Comparison of ENCODE assay signal across 1 cellular context in the genomic region with DNA sequence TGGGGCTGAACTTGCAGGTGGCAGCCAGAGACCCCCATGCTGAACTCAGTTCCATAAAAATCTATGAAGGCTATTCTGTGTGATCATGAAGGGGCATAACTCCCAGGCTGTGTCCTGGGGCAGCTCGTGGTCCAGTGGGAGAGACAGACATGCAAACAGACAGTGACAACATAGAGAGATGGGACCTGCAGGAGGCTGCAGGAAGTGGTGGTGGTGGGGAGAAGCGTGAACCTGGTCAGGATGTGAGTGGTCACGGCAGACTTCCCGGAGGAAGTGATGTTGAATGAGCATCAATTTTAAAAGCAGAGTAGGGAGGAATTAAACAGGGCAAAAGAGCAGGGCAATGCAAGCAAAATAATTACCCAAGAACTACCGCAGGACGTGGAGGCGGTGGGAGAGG.
TF ChIP-seq lines count a peak whose summit lies in the region.

No MANE protein-coding gene starts in this region.

TF ChIP-seq in SK-N-SH treated with all-trans-retinoic acid at 6 μM for 48 hours, 23 proteins besides CTCF, POLR2A, EP300 and RAD21 (continued from another document):
- TF ChIP-seq RARB (CRISPR knock-in tag; IDR thresholded peaks at IDR 0.05) (no peak), ZNF8 (CRISPR knock-in tag; IDR thresholded peaks at IDR 0.05) (no peak), ESRRG (CRISPR knock-in tag; IDR thresholded peaks at IDR 0.05) (no peak), TOX (CRISPR knock-in tag; IDR thresholded peaks at IDR 0.05; ENCODE audit: borderline replicate concordance) (no peak), PATZ1 (CRISPR knock-in tag; IDR thresholded peaks at IDR 0.05; ENCODE audit: borderline replicate concordance) (no peak), GLIS3 (CRISPR knock-in tag; IDR thresholded peaks at IDR 0.05) (no peak), BACH2 (CRISPR knock-in tag; IDR thresholded peaks at IDR 0.05; ENCODE audit: borderline replicate concordance) (no peak), SNAI2 (CRISPR knock-in tag; IDR thresholded peaks at IDR 0.05) (no peak), TCF4 (CRISPR knock-in tag; IDR thresholded peaks at IDR 0.05; ENCODE audit: borderline replicate concordance) (no peak), CSRNP3 (CRISPR knock-in tag; IDR thresholded peaks at IDR 0.05) (no peak), ZNF70 (CRISPR knock-in tag; IDR thresholded peaks at IDR 0.05) (no peak), PPARA (CRISPR knock-in tag; IDR thresholded peaks at IDR 0.05; ENCODE audit: borderline replicate concordance) (no peak), ZFP3 (CRISPR knock-in tag; IDR thresholded peaks at IDR 0.05) (no peak), ISL1 (CRISPR knock-in tag; IDR thresholded peaks at IDR 0.05) (no peak), OSR1 (CRISPR knock-in tag; IDR thresholded peaks at IDR 0.05) (no peak)
- TF ChIP-seq, protein P1, sequence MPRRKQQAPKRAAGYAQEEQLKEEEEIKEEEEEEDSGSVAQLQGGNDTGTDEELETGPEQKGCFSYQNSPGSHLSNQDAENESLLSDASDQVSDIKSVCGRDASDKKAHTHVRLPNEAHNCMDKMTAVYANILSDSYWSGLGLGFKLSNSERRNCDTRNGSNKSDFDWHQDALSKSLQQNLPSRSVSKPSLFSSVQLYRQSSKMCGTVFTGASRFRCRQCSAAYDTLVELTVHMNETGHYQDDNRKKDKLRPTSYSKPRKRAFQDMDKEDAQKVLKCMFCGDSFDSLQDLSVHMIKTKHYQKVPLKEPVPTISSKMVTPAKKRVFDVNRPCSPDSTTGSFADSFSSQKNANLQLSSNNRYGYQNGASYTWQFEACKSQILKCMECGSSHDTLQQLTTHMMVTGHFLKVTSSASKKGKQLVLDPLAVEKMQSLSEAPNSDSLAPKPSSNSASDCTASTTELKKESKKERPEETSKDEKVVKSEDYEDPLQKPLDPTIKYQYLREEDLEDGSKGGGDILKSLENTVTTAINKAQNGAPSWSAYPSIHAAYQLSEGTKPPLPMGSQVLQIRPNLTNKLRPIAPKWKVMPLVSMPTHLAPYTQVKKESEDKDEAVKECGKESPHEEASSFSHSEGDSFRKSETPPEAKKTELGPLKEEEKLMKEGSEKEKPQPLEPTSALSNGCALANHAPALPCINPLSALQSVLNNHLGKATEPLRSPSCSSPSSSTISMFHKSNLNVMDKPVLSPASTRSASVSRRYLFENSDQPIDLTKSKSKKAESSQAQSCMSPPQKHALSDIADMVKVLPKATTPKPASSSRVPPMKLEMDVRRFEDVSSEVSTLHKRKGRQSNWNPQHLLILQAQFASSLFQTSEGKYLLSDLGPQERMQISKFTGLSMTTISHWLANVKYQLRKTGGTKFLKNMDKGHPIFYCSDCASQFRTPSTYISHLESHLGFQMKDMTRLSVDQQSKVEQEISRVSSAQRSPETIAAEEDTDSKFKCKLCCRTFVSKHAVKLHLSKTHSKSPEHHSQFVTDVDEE (CRISPR knock-in tag; IDR thresholded peaks at IDR 0.05) = no peak
- TF ChIP-seq, protein P2, sequence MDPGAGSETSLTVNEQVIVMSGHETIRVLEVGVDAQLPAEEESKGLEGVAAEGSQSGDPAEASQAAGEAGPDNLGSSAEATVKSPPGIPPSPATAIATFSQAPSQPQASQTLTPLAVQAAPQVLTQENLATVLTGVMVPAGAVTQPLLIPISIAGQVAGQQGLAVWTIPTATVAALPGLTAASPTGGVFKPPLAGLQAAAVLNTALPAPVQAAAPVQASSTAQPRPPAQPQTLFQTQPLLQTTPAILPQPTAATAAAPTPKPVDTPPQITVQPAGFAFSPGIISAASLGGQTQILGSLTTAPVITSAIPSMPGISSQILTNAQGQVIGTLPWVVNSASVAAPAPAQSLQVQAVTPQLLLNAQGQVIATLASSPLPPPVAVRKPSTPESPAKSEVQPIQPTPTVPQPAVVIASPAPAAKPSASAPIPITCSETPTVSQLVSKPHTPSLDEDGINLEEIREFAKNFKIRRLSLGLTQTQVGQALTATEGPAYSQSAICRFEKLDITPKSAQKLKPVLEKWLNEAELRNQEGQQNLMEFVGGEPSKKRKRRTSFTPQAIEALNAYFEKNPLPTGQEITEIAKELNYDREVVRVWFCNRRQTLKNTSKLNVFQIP (CRISPR knock-in tag; IDR thresholded peaks at IDR 0.05; ENCODE audit: borderline replicate concordance, low read depth) = no peak
- TF ChIP-seq, protein P3, sequence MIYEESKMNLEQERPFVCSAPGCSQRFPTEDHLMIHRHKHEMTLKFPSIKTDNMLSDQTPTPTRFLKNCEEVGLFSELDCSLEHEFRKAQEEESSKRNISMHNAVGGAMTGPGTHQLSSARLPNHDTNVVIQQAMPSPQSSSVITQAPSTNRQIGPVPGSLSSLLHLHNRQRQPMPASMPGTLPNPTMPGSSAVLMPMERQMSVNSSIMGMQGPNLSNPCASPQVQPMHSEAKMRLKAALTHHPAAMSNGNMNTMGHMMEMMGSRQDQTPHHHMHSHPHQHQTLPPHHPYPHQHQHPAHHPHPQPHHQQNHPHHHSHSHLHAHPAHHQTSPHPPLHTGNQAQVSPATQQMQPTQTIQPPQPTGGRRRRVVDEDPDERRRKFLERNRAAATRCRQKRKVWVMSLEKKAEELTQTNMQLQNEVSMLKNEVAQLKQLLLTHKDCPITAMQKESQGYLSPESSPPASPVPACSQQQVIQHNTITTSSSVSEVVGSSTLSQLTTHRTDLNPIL (CRISPR knock-in tag; IDR thresholded peaks at IDR 0.05; ENCODE audit: low read depth) = no peak
